ENCODE assay signal across 22 cellular contexts in genomic region chr12:123989753-123990152, GRCh38.
"Had no signal": no experiment of that assay in that cellular context is flagged by ENCODE, and none has a peak within 500 bp of the region (broad histone marks: within the 10 kb centered on the region; RNA-seq: fewer than 3 reads in every experiment).

No MANE protein-coding gene starts in this region.

- DNase-seq: activated B cell treated with CpG ODN at 0.5 μM for 24 hours; activated CD4-positive, alpha-beta memory T cell treated with anti-CD3 and anti-CD28 coated beads, Interleukin-2, amount 10 ng/mL, durations not matched to agents 7 days and 5 days; activated CD4-positive, alpha-beta T cell treated with anti-CD3 and anti-CD28 coated beads for 4 hours; activated CD8-positive, alpha-beta memory T cell treated with anti-CD3 and anti-CD28 coated beads, Interleukin-2, amount 10 ng/mL, durations not matched to agents 7 days and 5 days; activated naive CD4-positive, alpha-beta T cell treated with anti-CD3 and anti-CD28 coated beads, Interleukin-2, amount 10 ng/mL, durations not matched to agents 7 days and 5 days; activated naive CD8-positive, alpha-beta T cell treated with anti-CD3 and anti-CD28 coated beads, Interleukin-2, amount 50 U/mL, for 24 hours; activated T-cell treated with anti-CD3 and anti-CD28 coated beads, Interleukin-2, amount 50 U/mL, for 1 hour; aorta; effector CD8-positive, alpha-beta T cell; hypothalamus; mucosa of descending colon; naive B cell; ovary; sigmoid colon; stimulated activated CD4-positive, alpha-beta T cell treated with anti-CD3 and anti-CD28 coated beads, Interleukin-4, amount 100 ng/mL, for 24 hours; T-helper 1 cell; T-helper 9 cell had no signal

- FAIRE-seq: keratinocyte had no signal

- H3K36me3 ChIP-seq: ovary had no signal

- H3K27ac ChIP-seq: ovary, sigmoid colon, thoracic aorta had no signal

- H3K9me3 Mint-ChIP-seq: activated B cell treated with CpG ODN at 0.5 μM for 24 hours; activated CD4-positive, alpha-beta memory T cell treated with anti-CD3 and anti-CD28 coated beads, Interleukin-2, amount 10 ng/mL, durations not matched to agents 7 days and 5 days; activated naive CD4-positive, alpha-beta T cell treated with anti-CD3 and anti-CD28 coated beads, Interleukin-2, amount 10 ng/mL, durations not matched to agents 7 days and 5 days; activated naive CD8-positive, alpha-beta T cell treated with anti-CD3 and anti-CD28 coated beads, Interleukin-2, amount 50 U/mL, for 24 hours; activated T-helper 2 cell treated with anti-CD3 and anti-CD28 coated beads, Interferon-gamma antibody, Interleukin-2, Interleukin-4, amounts not matched to agents 10 μg/mL and 5 μg/mL and 100 μg/mL, durations not matched to agents 14 hours and 24 hours and 36 hours; dendritic cell treated with granulocyte-macrophage colony-stimulating factor and Interleukin-4, amounts not matched to agents 40 ng/mL and 50 ng/mL, for 4 days; naive B cell; stimulated activated effector memory CD8-positive, alpha-beta T cell treated with anti-CD3 and anti-CD28 coated beads, Interleukin-12 subunit alpha, Interleukin-12 subunit beta, amount 100 ng/mL, for 72 hours had no signal

- H3K9me3 ChIP-seq: mucosa of descending colon, ovary, sigmoid colon, thoracic aorta had no signal

- H3K27me3 ChIP-seq: ovary, sigmoid colon had no signal

- H3K4me3 Mint-ChIP-seq: activated B cell treated with CpG ODN at 0.5 μM for 24 hours; activated CD4-positive, alpha-beta memory T cell treated with anti-CD3 and anti-CD28 coated beads, Interleukin-2, amount 10 ng/mL, durations not matched to agents 7 days and 5 days; activated CD8-positive, alpha-beta memory T cell treated with anti-CD3 and anti-CD28 coated beads, Interleukin-2, amount 10 ng/mL, durations not matched to agents 7 days and 5 days; activated naive CD4-positive, alpha-beta T cell treated with anti-CD3 and anti-CD28 coated beads, Interleukin-2, amount 10 ng/mL, durations not matched to agents 7 days and 5 days; activated naive CD8-positive, alpha-beta T cell treated with anti-CD3 and anti-CD28 coated beads, Interleukin-2, amount 50 U/mL, for 24 hours; dendritic cell treated with granulocyte-macrophage colony-stimulating factor and Interleukin-4, amounts not matched to agents 40 ng/mL and 50 ng/mL, for 4 days; stimulated activated effector memory CD8-positive, alpha-beta T cell treated with anti-CD3 and anti-CD28 coated beads, Interleukin-12 subunit alpha, Interleukin-12 subunit beta, amount 100 ng/mL, for 72 hours had no signal

- H3K27ac Mint-ChIP-seq: activated CD4-positive, alpha-beta memory T cell treated with anti-CD3 and anti-CD28 coated beads, Interleukin-2, amount 10 ng/mL, durations not matched to agents 7 days and 5 days; activated CD8-positive, alpha-beta memory T cell treated with anti-CD3 and anti-CD28 coated beads, Interleukin-2, amount 10 ng/mL, durations not matched to agents 7 days and 5 days; activated naive CD4-positive, alpha-beta T cell treated with anti-CD3 and anti-CD28 coated beads, Interleukin-2, amount 10 ng/mL, durations not matched to agents 7 days and 5 days; activated naive CD8-positive, alpha-beta T cell treated with anti-CD3 and anti-CD28 coated beads, Interleukin-2, amount 50 U/mL, for 24 hours; activated T-helper 2 cell treated with anti-CD3 and anti-CD28 coated beads, Interferon-gamma antibody, Interleukin-2, Interleukin-4, amounts not matched to agents 10 μg/mL and 5 μg/mL and 100 μg/mL, durations not matched to agents 14 hours and 24 hours and 36 hours; dendritic cell treated with granulocyte-macrophage colony-stimulating factor and Interleukin-4, amounts not matched to agents 40 ng/mL and 50 ng/mL, for 4 days had no signal

- ATAC-seq: activated CD8-positive, alpha-beta memory T cell treated with anti-CD3 and anti-CD28 coated beads, Interleukin-2, amount 10 ng/mL, durations not matched to agents 7 days and 5 days; activated naive CD8-positive, alpha-beta T cell treated with anti-CD3 and anti-CD28 coated beads, Interleukin-2, amount 50 U/mL, for 24 hours; stimulated activated effector memory CD8-positive, alpha-beta T cell treated with anti-CD3 and anti-CD28 coated beads, Interleukin-12 subunit alpha, Interleukin-12 subunit beta, amount 100 ng/mL, for 72 hours had no signal

- H3K27me3 Mint-ChIP-seq: activated B cell treated with CpG ODN at 0.5 μM for 24 hours; activated CD4-positive, alpha-beta memory T cell treated with anti-CD3 and anti-CD28 coated beads, Interleukin-2, amount 10 ng/mL, durations not matched to agents 7 days and 5 days; activated CD8-positive, alpha-beta memory T cell treated with anti-CD3 and anti-CD28 coated beads, Interleukin-2, amount 10 ng/mL, durations not matched to agents 7 days and 5 days; activated naive CD4-positive, alpha-beta T cell treated with anti-CD3 and anti-CD28 coated beads, Interleukin-2, amount 10 ng/mL, durations not matched to agents 7 days and 5 days; activated naive CD8-positive, alpha-beta T cell treated with anti-CD3 and anti-CD28 coated beads, Interleukin-2, amount 50 U/mL, for 24 hours; dendritic cell treated with granulocyte-macrophage colony-stimulating factor and Interleukin-4, amounts not matched to agents 40 ng/mL and 50 ng/mL, for 4 days; naive B cell had no signal

- H3K4me3 ChIP-seq: mucosa of descending colon, ovary, sigmoid colon, thoracic aorta had no signal
